7 cellular contexts compared by ENCODE assay signal in genomic region chrX:129726307-129727111, GRCh38. TPM values are rescaled to one million over a fixed set of nuclear protein-coding genes. Genes with fewer than 3 reads are reported as not detected.
DNase-seq lines count a peak whose midpoint lies in the region; ATAC-seq, FAIRE-seq and TF ChIP-seq lines count a peak whose summit lies in the region.

No MANE protein-coding gene starts in this region.

- no peak overlapping the region for H3K4me3 ChIP-seq in GM12864 (ENCODE audit: low read depth, low read length)

- H3K27ac Mint-ChIP-seq in activated CD4-positive, alpha-beta T cell treated with anti-CD3 and anti-CD28 coated beads for 36 hours: peak overlapping the region; percentile 62

- H3K9me3 Mint-ChIP-seq in activated CD4-positive, alpha-beta T cell treated with anti-CD3 and anti-CD28 coated beads for 36 hours (ENCODE audit: low read depth): peaks cover 2% of the 10 kb centered on the region

- intact Hi-C loops in activated CD4-positive, alpha-beta T cell treated with anti-CD3 and anti-CD28 coated beads for 36 hours (cut with DNase I, micrococcal nuclease): loop anchor here (1.0 to 5.0 kb wide), 3 partner anchors 69 to 119 kb away; no protein-coding TSS in a partner anchor

- FAIRE-seq in urothelium cell line (lab: Jason Lieb, UNC): no peak

- CTCF ChIA-PET in activated CD4-positive, alpha-beta T cell treated with anti-CD3 and anti-CD28 coated beads for 36 hours (lab: Charles Lee): interaction anchor here (0.6 to 2.8 kb wide), 19 partner anchors 9 to 155 kb away, joined by 3 to 13 read pairs (median 5); partner anchors contain the start of genes APLN, SASH3 and XPNPEP2

- TF ChIP-seq POLR2A in erythroblast (IDR thresholded peaks at IDR 0.05; ENCODE audit: low read length): no peak

- peak; percentile 53 for ATAC-seq in activated CD4-positive, alpha-beta T cell treated with anti-CD3 and anti-CD28 coated beads for 36 hours
- ATAC-seq in GM21529 (IDR thresholded peaks at IDR 0.05; ENCODE audit: unreplicated experiment): no peak

- H3K4me3 Mint-ChIP-seq in activated CD4-positive, alpha-beta T cell treated with anti-CD3 and anti-CD28 coated beads for 36 hours: no peak overlapping the region

- no peaks in the 10 kb centered on the region for H3K27me3 Mint-ChIP-seq in activated CD4-positive, alpha-beta T cell treated with anti-CD3 and anti-CD28 coated beads for 36 hours

- no peak for DNase-seq in GM12864 (ENCODE audit: low read depth)
- DNase-seq in MV-4-11 (lab: John Stamatoyannopoulos, UW): peak; percentile 6
- DNase-seq in activated CD4-positive, alpha-beta T cell treated with anti-CD3 and anti-CD28 coated beads for 36 hours: peak; percentile 59
- DNase-seq in erythroblast (lab: John Stamatoyannopoulos, UW): peak; percentile 12 to 28
- peak; percentile 46 for DNase-seq in mucosa of gallbladder (ENCODE audit: low spot score)
- peak; percentile 21 for DNase-seq in urothelium cell line (ENCODE audit: low spot score)

- peaks cover 33% of the 10 kb centered on the region for H3K4me1 Mint-ChIP-seq in activated CD4-positive, alpha-beta T cell treated with anti-CD3 and anti-CD28 coated beads for 36 hours

- TF ChIP-seq CTCF in GM12864 (IDR thresholded peaks at IDR 0.05; ENCODE audit: low read depth, low read length, missing control alignments): peak; percentile 59

- H3K36me3 Mint-ChIP-seq in activated CD4-positive, alpha-beta T cell treated with anti-CD3 and anti-CD28 coated beads for 36 hours (ENCODE audit: low read depth): no peaks in the 10 kb centered on the region

- POLR2A ChIA-PET in activated CD4-positive, alpha-beta T cell treated with anti-CD3 and anti-CD28 coated beads for 36 hours (lab: Charles Lee): no interaction called here

RNA-seq across cellular contexts. Expression of gene XPNPEP2, which starts 12.3 kb away (rescaled TPM):
- under 1 TPM; 0.43 to 0.63 TPM for total RNA-seq in activated CD4-positive, alpha-beta T cell treated with anti-CD3 and anti-CD28 coated beads for 36 hours
- total RNA-seq in mucosa of gallbladder: 2.0 TPM

RNA-seq across cellular contexts. Expression of gene SASH3, which starts 53.2 kb away (rescaled TPM):
- total RNA-seq in activated CD4-positive, alpha-beta T cell treated with anti-CD3 and anti-CD28 coated beads for 36 hours: 100 to 1,000 TPM; 118 to 126 TPM
- 13.6 TPM for total RNA-seq in mucosa of gallbladder
